ENCODE assay signal across 2 cellular contexts in the genomic region with DNA sequence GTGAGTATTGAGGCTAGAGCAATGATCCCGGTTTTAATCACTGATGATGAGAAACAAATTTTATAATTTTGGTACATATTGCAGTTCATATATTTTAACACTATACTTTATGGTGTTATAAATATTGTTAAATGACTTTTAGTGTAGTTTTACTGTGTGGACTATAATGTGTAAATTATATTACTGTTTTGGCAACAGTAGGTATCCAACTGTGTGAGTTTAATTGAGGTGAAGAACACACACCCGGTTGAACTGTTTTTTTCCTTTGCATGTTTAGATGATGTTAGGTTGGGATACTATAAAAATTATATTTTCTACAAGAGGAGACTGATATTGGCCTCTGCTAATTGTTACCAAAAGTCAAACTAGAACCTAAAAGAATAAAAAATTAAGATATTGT.
TF ChIP-seq lines count a peak whose summit lies in the region.

No MANE protein-coding gene starts in this region.

TF ChIP-seq in SK-N-SH, 30 proteins besides CTCF, POLR2A, EP300 and RAD21:
- TF ChIP-seq, protein P1, sequence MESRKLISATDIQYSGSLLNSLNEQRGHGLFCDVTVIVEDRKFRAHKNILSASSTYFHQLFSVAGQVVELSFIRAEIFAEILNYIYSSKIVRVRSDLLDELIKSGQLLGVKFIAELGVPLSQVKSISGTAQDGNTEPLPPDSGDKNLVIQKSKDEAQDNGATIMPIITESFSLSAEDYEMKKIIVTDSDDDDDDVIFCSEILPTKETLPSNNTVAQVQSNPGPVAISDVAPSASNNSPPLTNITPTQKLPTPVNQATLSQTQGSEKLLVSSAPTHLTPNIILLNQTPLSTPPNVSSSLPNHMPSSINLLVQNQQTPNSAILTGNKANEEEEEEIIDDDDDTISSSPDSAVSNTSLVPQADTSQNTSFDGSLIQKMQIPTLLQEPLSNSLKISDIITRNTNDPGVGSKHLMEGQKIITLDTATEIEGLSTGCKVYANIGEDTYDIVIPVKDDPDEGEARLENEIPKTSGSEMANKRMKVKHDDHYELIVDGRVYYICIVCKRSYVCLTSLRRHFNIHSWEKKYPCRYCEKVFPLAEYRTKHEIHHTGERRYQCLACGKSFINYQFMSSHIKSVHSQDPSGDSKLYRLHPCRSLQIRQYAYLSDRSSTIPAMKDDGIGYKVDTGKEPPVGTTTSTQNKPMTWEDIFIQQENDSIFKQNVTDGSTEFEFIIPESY (IDR thresholded peaks at IDR 0.05; ENCODE audit: borderline replicate concordance, low read depth) = no peak
- 0 out of 2 replicates have a peak, but pooled peaks have one; percentile 2 for TF ChIP-seq RFX5 (IDR thresholded peaks at IDR 0.05; ENCODE audit: low read length)

TF ChIP-seq in SK-N-SH treated with all-trans-retinoic acid at 6 μM for 48 hours, 23 proteins besides CTCF, POLR2A, EP300 and RAD21 (continued from another document):
- TF ChIP-seq, protein P2, sequence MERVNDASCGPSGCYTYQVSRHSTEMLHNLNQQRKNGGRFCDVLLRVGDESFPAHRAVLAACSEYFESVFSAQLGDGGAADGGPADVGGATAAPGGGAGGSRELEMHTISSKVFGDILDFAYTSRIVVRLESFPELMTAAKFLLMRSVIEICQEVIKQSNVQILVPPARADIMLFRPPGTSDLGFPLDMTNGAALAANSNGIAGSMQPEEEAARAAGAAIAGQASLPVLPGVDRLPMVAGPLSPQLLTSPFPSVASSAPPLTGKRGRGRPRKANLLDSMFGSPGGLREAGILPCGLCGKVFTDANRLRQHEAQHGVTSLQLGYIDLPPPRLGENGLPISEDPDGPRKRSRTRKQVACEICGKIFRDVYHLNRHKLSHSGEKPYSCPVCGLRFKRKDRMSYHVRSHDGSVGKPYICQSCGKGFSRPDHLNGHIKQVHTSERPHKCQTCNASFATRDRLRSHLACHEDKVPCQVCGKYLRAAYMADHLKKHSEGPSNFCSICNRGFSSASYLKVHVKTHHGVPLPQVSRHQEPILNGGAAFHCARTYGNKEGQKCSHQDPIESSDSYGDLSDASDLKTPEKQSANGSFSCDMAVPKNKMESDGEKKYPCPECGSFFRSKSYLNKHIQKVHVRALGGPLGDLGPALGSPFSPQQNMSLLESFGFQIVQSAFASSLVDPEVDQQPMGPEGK (CRISPR knock-in tag; IDR thresholded peaks at IDR 0.05; ENCODE audit: borderline replicate concordance) = no peak
- TF ChIP-seq, protein P3, sequence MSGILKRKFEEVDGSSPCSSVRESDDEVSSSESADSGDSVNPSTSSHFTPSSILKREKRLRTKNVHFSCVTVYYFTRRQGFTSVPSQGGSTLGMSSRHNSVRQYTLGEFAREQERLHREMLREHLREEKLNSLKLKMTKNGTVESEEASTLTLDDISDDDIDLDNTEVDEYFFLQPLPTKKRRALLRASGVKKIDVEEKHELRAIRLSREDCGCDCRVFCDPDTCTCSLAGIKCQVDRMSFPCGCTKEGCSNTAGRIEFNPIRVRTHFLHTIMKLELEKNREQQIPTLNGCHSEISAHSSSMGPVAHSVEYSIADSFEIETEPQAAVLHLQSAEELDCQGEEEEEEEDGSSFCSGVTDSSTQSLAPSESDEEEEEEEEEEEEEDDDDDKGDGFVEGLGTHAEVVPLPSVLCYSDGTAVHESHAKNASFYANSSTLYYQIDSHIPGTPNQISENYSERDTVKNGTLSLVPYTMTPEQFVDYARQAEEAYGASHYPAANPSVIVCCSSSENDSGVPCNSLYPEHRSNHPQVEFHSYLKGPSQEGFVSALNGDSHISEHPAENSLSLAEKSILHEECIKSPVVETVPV (CRISPR knock-in tag; IDR thresholded peaks at IDR 0.05) = no peak
- TF ChIP-seq SNAI2 (CRISPR knock-in tag; IDR thresholded peaks at IDR 0.05) (no peak), GLIS3 (CRISPR knock-in tag; IDR thresholded peaks at IDR 0.05) (no peak), PPARA (CRISPR knock-in tag; IDR thresholded peaks at IDR 0.05; ENCODE audit: borderline replicate concordance) (no peak), ZNF8 (CRISPR knock-in tag; IDR thresholded peaks at IDR 0.05) (no peak), ZNF70 (CRISPR knock-in tag; IDR thresholded peaks at IDR 0.05) (no peak), TOX (CRISPR knock-in tag; IDR thresholded peaks at IDR 0.05; ENCODE audit: borderline replicate concordance) (no peak)
- TF ChIP-seq, protein P4, sequence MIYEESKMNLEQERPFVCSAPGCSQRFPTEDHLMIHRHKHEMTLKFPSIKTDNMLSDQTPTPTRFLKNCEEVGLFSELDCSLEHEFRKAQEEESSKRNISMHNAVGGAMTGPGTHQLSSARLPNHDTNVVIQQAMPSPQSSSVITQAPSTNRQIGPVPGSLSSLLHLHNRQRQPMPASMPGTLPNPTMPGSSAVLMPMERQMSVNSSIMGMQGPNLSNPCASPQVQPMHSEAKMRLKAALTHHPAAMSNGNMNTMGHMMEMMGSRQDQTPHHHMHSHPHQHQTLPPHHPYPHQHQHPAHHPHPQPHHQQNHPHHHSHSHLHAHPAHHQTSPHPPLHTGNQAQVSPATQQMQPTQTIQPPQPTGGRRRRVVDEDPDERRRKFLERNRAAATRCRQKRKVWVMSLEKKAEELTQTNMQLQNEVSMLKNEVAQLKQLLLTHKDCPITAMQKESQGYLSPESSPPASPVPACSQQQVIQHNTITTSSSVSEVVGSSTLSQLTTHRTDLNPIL (CRISPR knock-in tag; IDR thresholded peaks at IDR 0.05; ENCODE audit: low read depth) = no peak
- TF ChIP-seq, protein P5, sequence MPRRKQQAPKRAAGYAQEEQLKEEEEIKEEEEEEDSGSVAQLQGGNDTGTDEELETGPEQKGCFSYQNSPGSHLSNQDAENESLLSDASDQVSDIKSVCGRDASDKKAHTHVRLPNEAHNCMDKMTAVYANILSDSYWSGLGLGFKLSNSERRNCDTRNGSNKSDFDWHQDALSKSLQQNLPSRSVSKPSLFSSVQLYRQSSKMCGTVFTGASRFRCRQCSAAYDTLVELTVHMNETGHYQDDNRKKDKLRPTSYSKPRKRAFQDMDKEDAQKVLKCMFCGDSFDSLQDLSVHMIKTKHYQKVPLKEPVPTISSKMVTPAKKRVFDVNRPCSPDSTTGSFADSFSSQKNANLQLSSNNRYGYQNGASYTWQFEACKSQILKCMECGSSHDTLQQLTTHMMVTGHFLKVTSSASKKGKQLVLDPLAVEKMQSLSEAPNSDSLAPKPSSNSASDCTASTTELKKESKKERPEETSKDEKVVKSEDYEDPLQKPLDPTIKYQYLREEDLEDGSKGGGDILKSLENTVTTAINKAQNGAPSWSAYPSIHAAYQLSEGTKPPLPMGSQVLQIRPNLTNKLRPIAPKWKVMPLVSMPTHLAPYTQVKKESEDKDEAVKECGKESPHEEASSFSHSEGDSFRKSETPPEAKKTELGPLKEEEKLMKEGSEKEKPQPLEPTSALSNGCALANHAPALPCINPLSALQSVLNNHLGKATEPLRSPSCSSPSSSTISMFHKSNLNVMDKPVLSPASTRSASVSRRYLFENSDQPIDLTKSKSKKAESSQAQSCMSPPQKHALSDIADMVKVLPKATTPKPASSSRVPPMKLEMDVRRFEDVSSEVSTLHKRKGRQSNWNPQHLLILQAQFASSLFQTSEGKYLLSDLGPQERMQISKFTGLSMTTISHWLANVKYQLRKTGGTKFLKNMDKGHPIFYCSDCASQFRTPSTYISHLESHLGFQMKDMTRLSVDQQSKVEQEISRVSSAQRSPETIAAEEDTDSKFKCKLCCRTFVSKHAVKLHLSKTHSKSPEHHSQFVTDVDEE (CRISPR knock-in tag; IDR thresholded peaks at IDR 0.05) = no peak
- TF ChIP-seq, protein P6, sequence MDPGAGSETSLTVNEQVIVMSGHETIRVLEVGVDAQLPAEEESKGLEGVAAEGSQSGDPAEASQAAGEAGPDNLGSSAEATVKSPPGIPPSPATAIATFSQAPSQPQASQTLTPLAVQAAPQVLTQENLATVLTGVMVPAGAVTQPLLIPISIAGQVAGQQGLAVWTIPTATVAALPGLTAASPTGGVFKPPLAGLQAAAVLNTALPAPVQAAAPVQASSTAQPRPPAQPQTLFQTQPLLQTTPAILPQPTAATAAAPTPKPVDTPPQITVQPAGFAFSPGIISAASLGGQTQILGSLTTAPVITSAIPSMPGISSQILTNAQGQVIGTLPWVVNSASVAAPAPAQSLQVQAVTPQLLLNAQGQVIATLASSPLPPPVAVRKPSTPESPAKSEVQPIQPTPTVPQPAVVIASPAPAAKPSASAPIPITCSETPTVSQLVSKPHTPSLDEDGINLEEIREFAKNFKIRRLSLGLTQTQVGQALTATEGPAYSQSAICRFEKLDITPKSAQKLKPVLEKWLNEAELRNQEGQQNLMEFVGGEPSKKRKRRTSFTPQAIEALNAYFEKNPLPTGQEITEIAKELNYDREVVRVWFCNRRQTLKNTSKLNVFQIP (CRISPR knock-in tag; IDR thresholded peaks at IDR 0.05; ENCODE audit: borderline replicate concordance, low read depth) = no peak
